10 cellular contexts compared by ENCODE assay signal in the genomic region with DNA sequence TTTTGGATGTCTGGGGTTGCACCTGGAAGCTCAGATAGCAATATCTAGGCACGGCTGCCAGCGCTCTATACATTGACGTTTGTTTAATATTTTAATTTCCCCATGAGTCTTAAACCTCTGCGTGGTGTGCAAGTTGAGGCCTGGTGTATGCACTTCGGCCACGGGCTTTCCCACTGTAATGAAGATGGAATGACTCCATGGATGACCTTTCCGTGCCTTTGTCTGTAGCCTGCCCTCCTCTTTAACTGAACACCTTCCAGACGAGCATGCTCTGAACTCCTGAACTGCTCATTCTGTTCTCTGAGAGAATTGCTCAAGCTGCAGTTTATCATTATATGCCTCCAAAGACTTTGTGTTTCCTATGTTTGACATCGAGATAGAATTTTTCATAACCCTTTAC.
"Had no signal": no experiment of that assay in that cellular context is flagged by ENCODE, and none has a peak within 500 bp of the region (broad histone marks: within the 10 kb centered on the region; RNA-seq: fewer than 3 reads in every experiment).

No MANE protein-coding gene starts in this region.

- H3K4me1 Mint-ChIP-seq: IgD-negative memory B cell had no signal

- ATAC-seq: HCT116, HepG2 had no signal

- H3K4me3 Mint-ChIP-seq: HFFc6, IgD-negative memory B cell had no signal

- DNase-seq: GM23248, GOT3, H7, HFFc6, KBM-7 had no signal

- H3K9me3 ChIP-seq: HAP-1 had no signal

- H3K4me3 ChIP-seq: GM23248, HAP-1 had no signal

- H3K27ac ChIP-seq: GM23248, HL-60 had no signal

- H3K9me3 Mint-ChIP-seq: IgD-negative memory B cell had no signal

- H3K36me3 ChIP-seq: HAP-1 had no signal

- H3K27ac Mint-ChIP-seq: HFFc6, IgD-negative memory B cell had no signal

- H3K27me3 Mint-ChIP-seq: IgD-negative memory B cell had no signal

- H3K4me1 ChIP-seq: HAP-1 had no signal
